Comparison of ENCODE assay signal across 11 cellular contexts in the genomic region with DNA sequence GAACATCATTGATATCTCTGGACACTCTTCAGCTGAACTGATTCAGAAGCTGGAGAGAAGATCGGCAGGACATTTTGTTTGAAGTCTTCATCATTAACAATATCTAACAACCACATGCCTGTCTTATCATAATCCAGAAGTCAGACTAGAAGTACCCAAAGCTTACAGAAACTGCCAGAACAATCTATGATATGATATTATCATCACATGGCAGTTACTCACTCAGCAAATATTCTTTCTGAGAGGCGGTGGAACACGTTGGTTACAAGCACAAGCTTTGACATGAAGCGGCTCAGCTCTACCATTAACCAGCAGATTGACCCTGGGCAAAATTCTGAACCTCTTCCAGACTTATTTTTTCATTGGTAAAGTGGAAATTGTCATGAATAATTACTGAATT.
"Had no signal": no experiment of that assay in that cellular context is flagged by ENCODE, and none has a peak within 500 bp of the region (broad histone marks: within the 10 kb centered on the region; RNA-seq: fewer than 3 reads in every experiment).

No MANE protein-coding gene starts in this region.

- H3K4me3 ChIP-seq: adrenal gland, dorsolateral prefrontal cortex, gastroesophageal sphincter, pancreas, thoracic aorta had no signal

- H3K27ac ChIP-seq: adrenal gland, dorsolateral prefrontal cortex, gastroesophageal sphincter, pancreas, thoracic aorta had no signal

- DNase-seq: activated CD4-positive, alpha-beta T cell treated with anti-CD3 and anti-CD28 coated beads, Interleukin-2, amount 50 U/mL, for 1 hour; activated naive CD4-positive, alpha-beta T cell treated with anti-CD3 and anti-CD28 coated beads, Interleukin-2, amount 50 U/mL, for 16 hours; activated T-cell treated with anti-CD3 and anti-CD28 coated beads, Interleukin-2, amount 50 U/mL, for 1 hour; adrenal gland; dorsolateral prefrontal cortex; pancreas; stimulated activated CD4-positive, alpha-beta T cell treated with anti-CD3 and anti-CD28 coated beads, Interleukin-15, amount 100 ng/mL, for 24 hours; stimulated activated CD4-positive, alpha-beta T cell treated with anti-CD3 and anti-CD28 coated beads, Interleukin-4, amount 100 ng/mL, for 4 hours; stimulated activated naive CD8-positive, alpha-beta T cell treated with anti-CD3 and anti-CD28 coated beads, Interleukin-15, amount 100 ng/mL, for 72 hours had no signal

- H3K4me1 ChIP-seq: adrenal gland, gastroesophageal sphincter, pancreas had no signal

- H3K9me3 ChIP-seq: adrenal gland, gastroesophageal sphincter, pancreas, thoracic aorta had no signal

- ATAC-seq: gastroesophageal sphincter; pancreas; stimulated activated naive CD8-positive, alpha-beta T cell treated with anti-CD3 and anti-CD28 coated beads, Interleukin-15, amount 100 ng/mL, for 72 hours had no signal

- H3K27me3 ChIP-seq: adrenal gland, pancreas had no signal

- FAIRE-seq: pancreas had no signal

- H3K36me3 ChIP-seq: adrenal gland, gastroesophageal sphincter, pancreas, thoracic aorta had no signal
